Comparison of ENCODE assay signal across 27 cellular contexts in genomic region chr4:64327237-64327636, GRCh38.
"Had no signal": no experiment of that assay in that cellular context is flagged by ENCODE, and none has a peak within 500 bp of the region (broad histone marks: within the 10 kb centered on the region; RNA-seq: fewer than 3 reads in every experiment).

No MANE protein-coding gene starts in this region.

- ATAC-seq: naive thymus-derived CD8-positive, alpha-beta T cell; natural killer cell treated with Interleukin-12 subunit alpha and Interleukin-12 subunit beta and Interleukin-15 and Interleukin-18, amount 100 ng/mL, for 72 hours; stimulated activated effector memory CD8-positive, alpha-beta T cell treated with anti-CD3 and anti-CD28 coated beads, Interleukin-12 subunit alpha, Interleukin-12 subunit beta, amount 100 ng/mL, for 72 hours; stimulated activated naive B cell treated with anti-CD40 and anti-IgM and Interleukin-4, amounts not matched to agents 10 μg/mL and 1 μg/mL and 100 μg/mL, for 72 hours had no signal

- H3K36me3 ChIP-seq: neural progenitor cell, ovary, right lobe of liver, sigmoid colon, stomach, thoracic aorta, thyroid gland, tibial nerve, upper lobe of left lung, vagina had no signal

- H3K9me3 ChIP-seq: ovary, right lobe of liver, thoracic aorta, thyroid gland, vagina had no signal

- H3K4me2 ChIP-seq: neural progenitor cell had no signal

- H3K79me2 ChIP-seq: parathyroid adenoma had no signal

- H2AFZ ChIP-seq: neural progenitor cell, parathyroid adenoma had no signal

- DNase-seq: naive B cell; naive thymus-derived CD8-positive, alpha-beta T cell; nephron progenitor cell; occipital lobe; ovary; posterior cingulate gyrus; psoas muscle; right lobe of liver; sigmoid colon; small intestine; stimulated activated CD4-positive, alpha-beta T cell treated with anti-CD3 and anti-CD28 coated beads, Interleukin-15, amount 100 ng/mL, for 24 hours; stimulated activated CD4-positive, alpha-beta T cell treated with anti-CD3 and anti-CD28 coated beads, Interleukin-2, amount 100 ng/mL, for 24 hours; stimulated activated CD4-positive, alpha-beta T cell treated with anti-CD3 and anti-CD28 coated beads, Interleukin-2, amount 100 ng/mL, for 48 hours; stimulated activated CD4-positive, alpha-beta T cell treated with anti-CD3 and anti-CD28 coated beads, Interleukin-4, amount 100 ng/mL, for 24 hours; stimulated activated naive B cell treated with anti-CD40 and anti-IgM and Interleukin-4, amounts not matched to agents 10 μg/mL and 1 μg/mL and 100 μg/mL, for 72 hours; stimulated activated naive CD4-positive, alpha-beta T cell treated with Interleukin-2 at 50 U/mL for 16 hours; stomach; thyroid gland; trophoblast cell; upper lobe of left lung had no signal

- H3K27me3 ChIP-seq: neural progenitor cell, ovary, right lobe of liver, sigmoid colon, stomach, thyroid gland, tibial nerve, upper lobe of left lung, vagina had no signal

- H3K9ac ChIP-seq: neural progenitor cell, parathyroid adenoma had no signal

- H3K4me1 ChIP-seq: neural progenitor cell, parathyroid adenoma, psoas muscle, right lobe of liver, sigmoid colon, stomach, thyroid gland, tibial nerve, upper lobe of left lung, vagina had no signal

- H3K27ac ChIP-seq: neural progenitor cell, ovary, parathyroid adenoma, psoas muscle, right lobe of liver, sigmoid colon, stomach, thoracic aorta, thyroid gland, tibial nerve, upper lobe of left lung, vagina had no signal

- H3K4me3 ChIP-seq: neural progenitor cell, ovary, psoas muscle, right lobe of liver, sigmoid colon, stomach, thoracic aorta, thyroid gland, tibial nerve, upper lobe of left lung, vagina had no signal
